1 cellular context compared by ENCODE assay signal in genomic region chr9:100499460-100499859, GRCh38.
TF ChIP-seq lines count a peak whose summit lies in the region.

No MANE protein-coding gene starts in this region.

TF ChIP-seq in GM12878, 131 proteins besides CTCF, POLR2A, EP300 and RAD21 (continued from another document):
- TF ChIP-seq ZBTB33 (IDR thresholded peaks at IDR 0.05) = no peak
- no peak for TF ChIP-seq ZNF24 (IDR thresholded peaks at IDR 0.05)
- no peak for TF ChIP-seq SUPT20H (IDR thresholded peaks at IDR 0.05; ENCODE audit: borderline replicate concordance, control insufficient read depth, low read depth, low read length)
- no peak for TF ChIP-seq NKRF (conservative IDR thresholded peaks at IDR 0.05)
- no peak for TF ChIP-seq SMARCA5 (IDR thresholded peaks at IDR 0.05)
